9 cellular contexts compared by ENCODE assay signal in the genomic region with DNA sequence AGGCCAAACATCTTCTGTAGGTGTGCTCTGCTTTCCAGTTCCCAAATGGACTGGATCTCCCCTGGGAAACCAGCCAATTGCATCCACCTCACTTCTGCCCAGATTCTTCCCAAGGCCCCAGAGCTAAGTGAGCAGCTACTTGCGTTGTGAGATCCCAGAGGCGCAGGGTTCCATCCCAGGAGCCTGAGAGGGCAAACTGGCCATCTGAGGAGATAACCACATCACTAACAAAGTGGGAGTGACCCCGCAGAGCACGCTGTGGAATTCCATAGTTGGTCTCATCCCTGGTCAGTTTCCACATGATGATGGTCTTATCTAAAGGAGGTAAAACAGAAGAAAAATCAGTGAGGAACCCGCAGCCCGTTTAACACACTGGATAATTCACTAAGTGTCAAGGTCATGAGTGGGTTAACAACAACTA. TPM values are rescaled to one million over a fixed set of nuclear protein-coding genes. Genes with fewer than 3 reads are reported as not detected.
A peak's percentile ranks its signal among the peaks of the same experiment; 100 is the strongest.
DNase-seq lines count a peak whose midpoint lies in the region; ATAC-seq and TF ChIP-seq lines count a peak whose summit lies in the region.
"Had no signal": no experiment of that assay in that cellular context is flagged by ENCODE, and none has a peak within 500 bp of the region (broad histone marks: within the 10 kb centered on the region; RNA-seq: fewer than 3 reads in every experiment).

No MANE protein-coding gene starts in this region.

- H3K27me3 Mint-ChIP-seq in CD4-positive, alpha-beta T cell, result no peaks in the 10 kb centered on the region
- H3K27me3 Mint-ChIP-seq in nephron progenitor cell (ENCODE audit: low read depth, poor library complexity), result peaks cover 5% of the 10 kb centered on the region

- peaks cover 62% of the 10 kb centered on the region for H3K36me3 ChIP-seq in NT2/D1 (ENCODE audit: insufficient read depth, insufficient read length, low read length)
- H3K36me3 ChIP-seq in effector memory CD4-positive, alpha-beta T cell (ENCODE audit: control insufficient read depth, insufficient read depth, low read length), result peaks cover 51% of the 10 kb centered on the region

- peaks cover 68% of the 10 kb centered on the region for H3K4me1 Mint-ChIP-seq in CD4-positive, alpha-beta T cell (ENCODE audit: low read depth)
- H3K4me1 Mint-ChIP-seq in nephron progenitor cell, result peaks cover 51% of the 10 kb centered on the region

- H3K9ac ChIP-seq in NT2/D1 (ENCODE audit: insufficient read length, low read depth), result peak overlapping the region; percentile 99

- in situ Hi-C loops in GM13976 (cut with MboI; ENCODE audit: low sequenced_read_pairs, unreplicated experiment), result no loop called here

- H3K27me3 ChIP-seq in CD4-positive, alpha-beta T cell (ENCODE audit: control insufficient read depth, insufficient read depth, low read length), result no peaks in the 10 kb centered on the region
- no peaks in the 10 kb centered on the region for H3K27me3 ChIP-seq in NT2/D1 (ENCODE audit: insufficient read depth, insufficient read length)
- H3K27me3 ChIP-seq in effector memory CD4-positive, alpha-beta T cell (replicated peaks; ENCODE audit: control insufficient read depth, insufficient read depth, low read length, poor library complexity, severe bottlenecking), result no peaks in the 10 kb centered on the region

- H3K27ac ChIP-seq in CD4-positive, alpha-beta T cell (ENCODE audit: low read depth, low read length), result peak overlapping the region; percentile 81
- H3K27ac ChIP-seq in effector memory CD4-positive, alpha-beta T cell (ENCODE audit: insufficient read depth, low read length, poor library complexity, severe bottlenecking), result peak overlapping the region; percentile 90

- peak overlapping the region; percentile 96 for H3K27ac Mint-ChIP-seq in CD4-positive, alpha-beta T cell
- peak overlapping the region; percentile 100 for H3K27ac Mint-ChIP-seq in nephron progenitor cell

- no peak for TF ChIP-seq CTCF in CD4-positive, alpha-beta T cell (IDR thresholded peaks at IDR 0.05)
- TF ChIP-seq CTCF in nephron progenitor cell (IDR thresholded peaks at IDR 0.05) (no peak), GM13976 (IDR thresholded peaks at IDR 0.05; ENCODE audit: borderline replicate concordance, control extremely low read depth, extremely low read depth, insufficient read depth, missing control alignments) (no peak)

- peaks cover 71% of the 10 kb centered on the region for H3K36me3 Mint-ChIP-seq in CD4-positive, alpha-beta T cell (ENCODE audit: low read depth)
- peaks cover 53% of the 10 kb centered on the region for H3K36me3 Mint-ChIP-seq in nephron progenitor cell (ENCODE audit: low read depth)

- H3K9me3 Mint-ChIP-seq in CD4-positive, alpha-beta T cell, result no peaks in the 10 kb centered on the region
- H3K9me3 Mint-ChIP-seq in nephron progenitor cell, result no peaks in the 10 kb centered on the region

- CTCF ChIA-PET in CD4-positive, alpha-beta T cell (lab: Charles Lee), result interaction anchor here (1.7 to 2.3 kb wide), 2 partner anchors 18 to 58 kb away, joined by 3 to 6 read pairs; no protein-coding TSS in a partner anchor

- H3K4me1 ChIP-seq in NT2/D1 (ENCODE audit: insufficient read depth, insufficient read length), result peaks cover 3% of the 10 kb centered on the region
- peaks cover 45% of the 10 kb centered on the region for H3K4me1 ChIP-seq in effector memory CD4-positive, alpha-beta T cell (ENCODE audit: control insufficient read depth, insufficient read depth, low read length, poor library complexity, severe bottlenecking)

- no peak for ATAC-seq in CD4-positive, alpha-beta T cell (ENCODE audit: poor library complexity)
- ATAC-seq in HG03520 (IDR thresholded peaks at IDR 0.05; ENCODE audit: unreplicated experiment), result no peak

- POLR2A ChIA-PET in CD4-positive, alpha-beta T cell (lab: Charles Lee), result interaction anchor here (1.3 to 14.5 kb wide), 7 partner anchors 8 to 50 kb away, joined by 3 to 244 read pairs (median 9); partner anchors contain the start of genes TRIM41 and TRIM52

- no peaks in the 10 kb centered on the region for H3K9me3 ChIP-seq in CD4-positive, alpha-beta T cell (ENCODE audit: control insufficient read depth, low read length)
- H3K9me3 ChIP-seq in NT2/D1 (ENCODE audit: insufficient read depth, low read length), result no peaks in the 10 kb centered on the region
- H3K9me3 ChIP-seq in effector memory CD4-positive, alpha-beta T cell (ENCODE audit: control insufficient read depth, low read length), result no peaks in the 10 kb centered on the region

- H3K4me3 ChIP-seq in NT2/D1 (ENCODE audit: insufficient read length, low read depth), result peak overlapping the region; percentile 97
- H3K4me3 ChIP-seq in effector memory CD4-positive, alpha-beta T cell (ENCODE audit: insufficient read depth, low read depth, low read length, poor library complexity, severe bottlenecking), result peak overlapping the region; percentile 86

- DNase-seq in CD4-positive, alpha-beta T cell, result no peak
- no peak for DNase-seq in NT2/D1 (ENCODE audit: low read depth, low spot score)
- DNase-seq in effector memory CD4-positive, alpha-beta T cell, result no peak
- DNase-seq in nephron progenitor cell, result no peak
- DNase-seq in CD1c-positive myeloid dendritic cell (ENCODE audit: extremely low spot score), result no peak
- no peak for DNase-seq in GM13976 (ENCODE audit: low spot score)
- no peak for DNase-seq in SIG-M5 (lab: John Stamatoyannopoulos, UW)
- DNase-seq: occipital lobe had no signal

- intact Hi-C loops in CD4-positive, alpha-beta T cell (cut with DNase I, micrococcal nuclease), result loop anchor here (1.0 to 10.0 kb wide), 5 partner anchors 18 to 1617 kb away; partner anchors contain the start of genes HNRNPH1 (in 1 of the 2), MGAT1 (in 1 of the 2), TRIM7 (in 1 of the 2) and ZFP62 (in 1 of the 2)

- peak overlapping the region; percentile 95 for H3K4me3 Mint-ChIP-seq in CD4-positive, alpha-beta T cell
- H3K4me3 Mint-ChIP-seq in nephron progenitor cell, result peak overlapping the region; percentile 100

RNA-seq across cellular contexts. Expression of gene RACK1, which starts 1.7 kb away (rescaled TPM):
- 1,000 to 10,000 TPM; 2,499 to 2,682 TPM for total RNA-seq in CD4-positive, alpha-beta T cell

RNA-seq across cellular contexts. Expression of gene TRIM52, which starts 18.9 kb away (rescaled TPM):
- 10 to 100 TPM; 35.9 to 37.6 TPM for total RNA-seq in CD4-positive, alpha-beta T cell

RNA-seq across cellular contexts. Expression of gene TRIM41, which starts 19.0 kb away (rescaled TPM):
- total RNA-seq in CD4-positive, alpha-beta T cell, result 10 to 100 TPM; 21.4 to 24.0 TPM

RNA-seq across cellular contexts. Expression of gene TRIM7, which starts 37.0 kb away (rescaled TPM):
- total RNA-seq in CD4-positive, alpha-beta T cell, result 1 to 10 TPM; 3.4 to 3.8 TPM
